Comparison of ENCODE assay signal across 16 cellular contexts in genomic region chr10:92727141-92727540, GRCh38.
"Had no signal": no experiment of that assay in that cellular context is flagged by ENCODE, and none has a peak within 500 bp of the region (broad histone marks: within the 10 kb centered on the region; RNA-seq: fewer than 3 reads in every experiment).

No MANE protein-coding gene starts in this region.

- H3K4me3 ChIP-seq: coronary artery, heart left ventricle, left lung, lower lobe of right lung, upper lobe of left lung, uterus had no signal

- H3K4me1 ChIP-seq: heart left ventricle, left lung, lower lobe of right lung, upper lobe of left lung, uterus had no signal

- H3K27ac ChIP-seq: coronary artery, heart left ventricle, left lung, lower lobe of right lung, upper lobe of left lung, uterus had no signal

- H3K4me3 Mint-ChIP-seq: memory B cell; natural killer cell treated with Interleukin-12 subunit alpha and Interleukin-12 subunit beta and Interleukin-15 and Interleukin-18, amount 100 ng/mL, for 72 hours had no signal

- H3K36me3 ChIP-seq: heart left ventricle, left lung, lower lobe of right lung, upper lobe of left lung, uterus had no signal

- ATAC-seq: heart left ventricle; left lung; lower lobe of right lung; natural killer cell treated with Interleukin-12 subunit alpha and Interleukin-12 subunit beta and Interleukin-15 and Interleukin-18, amount 100 ng/mL, for 72 hours; right cardiac atrium had no signal

- H3K36me3 Mint-ChIP-seq: memory B cell; natural killer cell treated with Interleukin-12 subunit alpha and Interleukin-12 subunit beta and Interleukin-15 and Interleukin-18, amount 100 ng/mL, for 72 hours had no signal

- H3K27me3 Mint-ChIP-seq: memory B cell had no signal

- H3K27me3 ChIP-seq: left lung, upper lobe of left lung, uterus had no signal

- DNase-seq: effector CD8-positive, alpha-beta T cell; heart left ventricle; hippocampal formation; kidney glomerular epithelial cell; left lung; lower lobe of right lung; midbrain; right cardiac atrium; small intestine; stimulated activated CD4-positive, alpha-beta T cell treated with anti-CD3 and anti-CD28 coated beads, Interleukin-12 subunit alpha, Interleukin-12 subunit beta, amount 100 ng/mL, for 4 hours; stimulated activated naive CD4-positive, alpha-beta T cell treated with Interleukin-2 at 50 U/mL for 16 hours; upper lobe of left lung; uterus had no signal

- H3K27ac Mint-ChIP-seq: memory B cell; natural killer cell treated with Interleukin-12 subunit alpha and Interleukin-12 subunit beta and Interleukin-15 and Interleukin-18, amount 100 ng/mL, for 72 hours had no signal

- H3K9me3 Mint-ChIP-seq: memory B cell; natural killer cell treated with Interleukin-12 subunit alpha and Interleukin-12 subunit beta and Interleukin-15 and Interleukin-18, amount 100 ng/mL, for 72 hours had no signal
